Comparison of ENCODE assay signal across 8 cellular contexts in genomic region chr20:36573103-36573797, GRCh38. TPM values are rescaled to one million over a fixed set of nuclear protein-coding genes. Genes with fewer than 3 reads are reported as not detected.
DNase-seq lines count a peak whose midpoint lies in the region; ATAC-seq and TF ChIP-seq lines count a peak whose summit lies in the region.

Gene TGIF2 (plus strand): TSS chr20:36573597. CDS start chr20:36578775, 5,178 bp downstream.

- 0 out of 2 replicates have a peak, but pooled peaks cover 7% of the 10 kb centered on the region for H3K79me2 ChIP-seq in GM23248 (ENCODE audit: insufficient read depth)

- H3K36me3 ChIP-seq in GM23248 (ENCODE audit: low read depth) (no peaks in the 10 kb centered on the region), left ventricle myocardium inferior (no peaks in the 10 kb centered on the region)

- ATAC-seq in HG03469 (IDR thresholded peaks at IDR 0.05; ENCODE audit: unreplicated experiment), result no peak

- H3K4me1 ChIP-seq in GM23248 (ENCODE audit: insufficient read depth), result no peaks in the 10 kb centered on the region
- peaks cover 45% of the 10 kb centered on the region for H3K4me1 ChIP-seq in left ventricle myocardium inferior

- H3F3A ChIP-seq in GM23248 (ENCODE audit: insufficient read depth), result peaks cover 21% of the 10 kb centered on the region

- TF ChIP-seq CTCF in left ventricle myocardium inferior (IDR thresholded peaks at IDR 0.05; ENCODE audit: borderline replicate concordance), result no peak

- no peak within 1 kb of the TSS for H3K27ac ChIP-seq in GM23248
- peak within 1 kb of the TSS; percentile 91 for H3K27ac ChIP-seq in left ventricle myocardium inferior (replicated peaks)

- H3K4me3 ChIP-seq in GM23248, result peak within 1 kb of the TSS; percentile 80
- peak within 1 kb of the TSS; percentile 96 for H3K4me3 ChIP-seq in left ventricle myocardium inferior

- H3K9me3 ChIP-seq in GM23248 (ENCODE audit: low read depth) (no peaks in the 10 kb centered on the region), left ventricle myocardium inferior (replicated peaks) (no peaks in the 10 kb centered on the region)

- H3K9ac ChIP-seq in GM23248, result peak within 1 kb of the TSS; percentile 69

- peak within 1 kb of the TSS; percentile 82 for H3K4me2 ChIP-seq in GM23248 (ENCODE audit: unreplicated experiment)

- H3K27me3 ChIP-seq in GM23248 (replicated peaks; ENCODE audit: insufficient read depth) (no peaks in the 10 kb centered on the region), left ventricle myocardium inferior (ENCODE audit: low read depth) (no peaks in the 10 kb centered on the region)

- intact Hi-C loops in left ventricle myocardium inferior (cut with micrococcal nuclease), result no loop called here

- in situ Hi-C loops in GM23248 (cut with MboI), result no loop called here

- H3K9me2 ChIP-seq in GM23248 (ENCODE audit: insufficient read depth), result no peaks in the 10 kb centered on the region

- DNase-seq in GDM1 (lab: John Stamatoyannopoulos, UW) (peak; percentile 90), GM23248 (peak; percentile 77), LoVo (ENCODE audit: low spot score) (peak; percentile 81), T-helper 2 cell (peak; percentile 79 to 92 (median 86)), amniotic stem cell (lab: John Stamatoyannopoulos, UW) (peak; percentile 41), left ventricle myocardium inferior (peak; percentile 82), renal cortical epithelial cell (ENCODE audit: low read depth) (peak; percentile 55)

- H4K20me1 ChIP-seq in GM23248 (ENCODE audit: insufficient read depth), result no peaks in the 10 kb centered on the region

- peak within 1 kb of the TSS; percentile 78 for H2AFZ ChIP-seq in GM23248

- 4 to 5% methylated on average over 27 to 65 of the region's 80 CpGs for WGBS in GM23248 (ENCODE audit: low coverage in 1 of 2, low lambda C conversion rate in 2 of 2, missing lambda C conversion rate in 2 of 2), 2 experiments

RNA-seq across cellular contexts. Expression of gene TGIF2, which starts in this region (rescaled TPM):
- 4.9 and 9.3 TPM in 2 replicates for total RNA-seq in GM23248 (2014; rRNA removed; shearing (Covaris generic))
- 6.7 and 7.0 TPM in 2 replicates for polyA plus RNA-seq in GM23248 (2016; fragmentation: Nextera tagmentation; extraction: Ambion mirVana)
- 5.8 TPM for total RNA-seq in left ventricle myocardium inferior
- total RNA-seq in renal cortical epithelial cell, result 13.4 and 21.5 TPM in 2 replicates
